8 cellular contexts compared by ENCODE assay signal in the genomic region with DNA sequence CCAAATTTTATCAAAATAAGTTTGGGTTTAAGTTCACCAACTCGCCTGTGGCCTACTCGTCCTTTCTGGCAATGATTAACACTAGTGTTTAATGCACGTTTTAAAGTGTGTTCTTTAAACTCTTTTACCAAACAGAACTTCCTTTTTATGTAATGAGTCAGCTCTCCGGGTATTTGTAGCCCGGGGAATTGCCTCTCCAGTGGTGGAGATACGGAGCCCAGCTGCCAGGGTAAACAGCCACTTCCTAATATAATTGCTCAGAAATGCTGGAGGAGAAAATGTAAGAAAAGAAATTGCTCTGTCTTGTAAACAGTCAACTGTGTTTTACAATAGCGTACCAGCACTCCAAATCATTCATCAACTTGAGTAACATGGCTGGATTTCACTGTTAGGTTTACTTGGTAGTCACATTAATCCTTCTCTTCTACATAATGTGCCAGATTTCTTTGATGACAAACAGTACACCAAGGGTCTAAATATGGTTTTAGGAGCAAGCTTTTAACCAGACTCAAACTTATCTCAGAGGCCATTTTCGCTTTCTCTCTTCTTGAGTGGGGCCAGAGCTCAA.
DNase-seq lines count a peak whose midpoint lies in the region; ATAC-seq and TF ChIP-seq lines count a peak whose summit lies in the region.

No MANE protein-coding gene starts in this region.

- peak overlapping the region; percentile 25 for H3K27ac ChIP-seq in CD8-positive, alpha-beta memory T cell (ENCODE audit: low read depth, low read length)
- peak overlapping the region; percentile 83 for H3K27ac ChIP-seq in PC-3 (ENCODE audit: low read length)
- peak overlapping the region; percentile 68 for H3K27ac ChIP-seq in lower lobe of right lung

- no peak overlapping the region for H3K4me3 ChIP-seq in CD8-positive, alpha-beta memory T cell (ENCODE audit: low read length)
- peak overlapping the region; percentile 52; the same call in 1 of the 2 replicates for H3K4me3 ChIP-seq in PC-3 (ENCODE audit: low read length)
- H3K4me3 ChIP-seq in choroid plexus epithelial cell (ENCODE audit: low read depth, low read length): no peak overlapping the region
- no peak overlapping the region for H3K4me3 ChIP-seq in lower lobe of right lung

- intact Hi-C loops in PC-3 (cut with micrococcal nuclease) (loop anchor here (1.0 to 5.0 kb wide), 8 partner anchors 19 to 191 kb away; no protein-coding TSS in a partner anchor), lower lobe of right lung (cut with DNase I) (no loop called here)

- TF ChIP-seq CTCF in PC-3 (conservative IDR thresholded peaks at IDR 0.05; ENCODE audit: low read depth, low read length): no peak
- TF ChIP-seq CTCF in choroid plexus epithelial cell (conservative IDR thresholded peaks at IDR 0.05; ENCODE audit: low read depth, low read length): peak; percentile 15
- TF ChIP-seq CTCF in lower lobe of right lung (IDR thresholded peaks at IDR 0.05): no peak

- peak overlapping the region in 2 of 8 donors; percentile 2 to 3 for H3K27ac Mint-ChIP-seq in CD8-positive, alpha-beta memory T cell

- H3K4me2 ChIP-seq in PC-3 (ENCODE audit: low read length): peak overlapping the region; percentile 81

- BruUV-seq in PC-3 (replicated peaks; lab: Mats Ljungman, UMichigan): TSS peak; percentile 78

- peak overlapping the region; percentile 59; the same call in 1 of the 2 replicates for H2AFZ ChIP-seq in PC-3 (ENCODE audit: low read length)

- peaks cover 12% of the 10 kb centered on the region for H3F3A ChIP-seq in PC-3 (ENCODE audit: low read length, unreplicated experiment)

- CTCF ChIA-PET in CD8-positive, alpha-beta memory T cell (lab: Charles Lee): no interaction called here
- CTCF ChIA-PET in PC-3 (lab: Charles Lee): interaction anchor here (0.6 to 0.7 kb wide), 2 partner anchors 82 to 597 kb away, joined by 3 read pairs; no protein-coding TSS in a partner anchor
- CTCF ChIA-PET in HEK293T (lab: Yijun Ruan, JAX): interaction anchor here (0.7 kb wide), 1 partner anchor 102 kb away, joined by 3 read pairs; no protein-coding TSS in a partner anchor

- no peaks in the 10 kb centered on the region for H3K9me2 ChIP-seq in PC-3 (replicated peaks; ENCODE audit: low read length)

- H3K4me3 Mint-ChIP-seq in CD8-positive, alpha-beta memory T cell: peak overlapping the region in 1 of 7 donors; percentile 19

- H4K20me1 ChIP-seq in PC-3 (ENCODE audit: low read length): no peaks in the 10 kb centered on the region

- H3K79me2 ChIP-seq in PC-3 (ENCODE audit: low read length): no peaks in the 10 kb centered on the region

- no peaks in the 10 kb centered on the region for H3K27me3 Mint-ChIP-seq in CD8-positive, alpha-beta memory T cell

- POLR2A ChIA-PET in CD8-positive, alpha-beta memory T cell (lab: Charles Lee): no interaction called here
- POLR2A ChIA-PET in PC-3 (lab: Charles Lee; ENCODE audit: unreplicated experiment) (interaction anchor here (0.5 to 0.7 kb wide), 4 partner anchors 10 to 1082 kb away, joined by 3 read pairs; no protein-coding TSS in a partner anchor), HEK293T (lab: Yijun Ruan, JAX) (interaction anchor here (1.1 kb wide), 1 partner anchor 102 kb away, joined by 4 read pairs; no protein-coding TSS in a partner anchor)

- H3K4me1 Mint-ChIP-seq in CD8-positive, alpha-beta memory T cell: peaks cover 15 to 28% (median 17%) of the 10 kb centered on the region in 3 donors

- no peaks in the 10 kb centered on the region for H3K9me3 Mint-ChIP-seq in CD8-positive, alpha-beta memory T cell

- ATAC-seq in GM19035 (IDR thresholded peaks at IDR 0.05; ENCODE audit: unreplicated experiment): peak; percentile 72
- ATAC-seq in HG03175 (IDR thresholded peaks at IDR 0.05; ENCODE audit: unreplicated experiment): peak; percentile 84
- ATAC-seq in PC-3: peak; percentile 85
- peak; percentile 92 to 98 for ATAC-seq in lower lobe of right lung

- H3K36me3 ChIP-seq in CD8-positive, alpha-beta memory T cell (ENCODE audit: insufficient read depth, low read length): no peaks in the 10 kb centered on the region
- H3K36me3 ChIP-seq in PC-3 (ENCODE audit: low read depth, low read length): no peaks in the 10 kb centered on the region
- no peaks in the 10 kb centered on the region for H3K36me3 ChIP-seq in lower lobe of right lung

- H3K9me3 ChIP-seq in CD8-positive, alpha-beta memory T cell (ENCODE audit: low read length): no peaks in the 10 kb centered on the region
- no peaks in the 10 kb centered on the region for H3K9me3 ChIP-seq in PC-3 (ENCODE audit: low read length)
- H3K9me3 ChIP-seq in lower lobe of right lung: no peaks in the 10 kb centered on the region

- H3K27me3 ChIP-seq in CD8-positive, alpha-beta memory T cell (ENCODE audit: insufficient read depth, low read length, poor library complexity, severe bottlenecking): no peaks in the 10 kb centered on the region
- H3K27me3 ChIP-seq in PC-3 (ENCODE audit: low read length) (no peaks in the 10 kb centered on the region), lower lobe of right lung (ENCODE audit: low read depth) (no peaks in the 10 kb centered on the region)

- no peak for DNase-seq in CD8-positive, alpha-beta memory T cell
- DNase-seq in PC-3 (peak; percentile 95), choroid plexus epithelial cell (ENCODE audit: low read depth) (peak; percentile 95), lower lobe of right lung (peak; percentile 72), ureter (ENCODE audit: low spot score) (peak; percentile 74), HEK293T (ENCODE audit: extremely low spot score) (no peak)

- peaks cover 2 to 10% (median 8%) of the 10 kb centered on the region in 3 donors for H3K36me3 Mint-ChIP-seq in CD8-positive, alpha-beta memory T cell

- H3K9ac ChIP-seq in PC-3 (ENCODE audit: low read length): peak overlapping the region; percentile 28

- H3K4me1 ChIP-seq in CD8-positive, alpha-beta memory T cell (ENCODE audit: insufficient read depth, low read length): peaks cover 12% of the 10 kb centered on the region
- H3K4me1 ChIP-seq in PC-3 (ENCODE audit: insufficient read depth, low read length): peaks cover 59% of the 10 kb centered on the region
- H3K4me1 ChIP-seq in lower lobe of right lung: peaks cover 25% of the 10 kb centered on the region

TF ChIP-seq in HEK293T, 16 proteins besides CTCF, POLR2A, EP300 and RAD21:
- TF ChIP-seq FOXK2 (IDR thresholded peaks at IDR 0.05) (no peak), ELF4 (IDR thresholded peaks at IDR 0.05) (no peak), HDGF (IDR thresholded peaks at IDR 0.05; ENCODE audit: borderline replicate concordance) (no peak), TARDBP (IDR thresholded peaks at IDR 0.05) (no peak), SUZ12 (IDR thresholded peaks at IDR 0.05) (no peak), NFRKB (IDR thresholded peaks at IDR 0.05) (no peak), FOXA1 (IDR thresholded peaks at IDR 0.05) (no peak), ZNF384 (IDR thresholded peaks at IDR 0.05) (no peak), L3MBTL2 (conservative IDR thresholded peaks at IDR 0.05) (no peak), LEF1 (IDR thresholded peaks at IDR 0.05; ENCODE audit: borderline replicate concordance) (no peak), ARNT (IDR thresholded peaks at IDR 0.05) (no peak), BHLHE40 (IDR thresholded peaks at IDR 0.05; ENCODE audit: borderline replicate concordance) (no peak), SP1 (IDR thresholded peaks at IDR 0.05) (no peak), FOXM1 (IDR thresholded peaks at IDR 0.05; ENCODE audit: borderline replicate concordance) (no peak), CTBP1 (IDR thresholded peaks at IDR 0.05; ENCODE audit: borderline replicate concordance) (no peak)
- TF ChIP-seq, protein P1, sequence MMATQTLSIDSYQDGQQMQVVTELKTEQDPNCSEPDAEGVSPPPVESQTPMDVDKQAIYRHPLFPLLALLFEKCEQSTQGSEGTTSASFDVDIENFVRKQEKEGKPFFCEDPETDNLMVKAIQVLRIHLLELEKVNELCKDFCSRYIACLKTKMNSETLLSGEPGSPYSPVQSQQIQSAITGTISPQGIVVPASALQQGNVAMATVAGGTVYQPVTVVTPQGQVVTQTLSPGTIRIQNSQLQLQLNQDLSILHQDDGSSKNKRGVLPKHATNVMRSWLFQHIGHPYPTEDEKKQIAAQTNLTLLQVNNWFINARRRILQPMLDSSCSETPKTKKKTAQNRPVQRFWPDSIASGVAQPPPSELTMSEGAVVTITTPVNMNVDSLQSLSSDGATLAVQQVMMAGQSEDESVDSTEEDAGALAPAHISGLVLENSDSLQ (IDR thresholded peaks at IDR 0.05): no peak

Comparison
In these comparisons a context has a peak if more than half of its experiments do, and no peak if none do; other contexts are left out.
1. DNase-seq: peak in PC-3 (single experiment), choroid plexus epithelial cell (single experiment), lower lobe of right lung (single experiment) and ureter (single experiment); none in CD8-positive, alpha-beta memory T cell (0 of 5) and HEK293T (single experiment).
2. H3K27ac ChIP-seq: peak in every context shown above with its lines; median percentile 83 in PC-3; 68 in lower lobe of right lung; 25 in CD8-positive, alpha-beta memory T cell.
3. Peak in every context shown above with its lines, with median percentiles within 50 percentile points of each other: ATAC-seq.